In the genomic region with DNA sequence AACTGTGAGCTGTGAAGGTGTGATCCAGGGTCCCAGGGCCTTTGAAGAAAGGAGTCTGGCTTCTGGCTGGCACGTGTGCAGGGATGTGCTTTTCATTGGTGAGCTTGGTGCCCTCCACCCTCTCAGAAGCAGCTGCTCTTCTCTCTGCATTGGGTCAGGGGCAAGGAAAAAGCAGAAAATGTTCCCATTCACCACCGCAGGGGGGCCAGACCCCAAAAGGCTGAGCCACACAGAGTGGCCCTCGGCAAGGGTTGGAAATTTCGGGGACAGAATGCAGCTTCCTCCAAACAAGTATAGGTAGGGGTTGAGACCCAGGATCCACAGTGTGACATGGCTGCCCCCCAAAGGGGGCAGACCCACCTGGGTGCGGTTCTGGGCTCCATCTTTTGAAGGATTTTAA, we compare ENCODE assay signal across 1 cellular context.
TF ChIP-seq lines count a peak whose summit lies in the region.

No MANE protein-coding gene starts in this region.

TF ChIP-seq in HepG2, 621 proteins besides CTCF, POLR2A, EP300 and RAD21:
- TF ChIP-seq, protein P1, sequence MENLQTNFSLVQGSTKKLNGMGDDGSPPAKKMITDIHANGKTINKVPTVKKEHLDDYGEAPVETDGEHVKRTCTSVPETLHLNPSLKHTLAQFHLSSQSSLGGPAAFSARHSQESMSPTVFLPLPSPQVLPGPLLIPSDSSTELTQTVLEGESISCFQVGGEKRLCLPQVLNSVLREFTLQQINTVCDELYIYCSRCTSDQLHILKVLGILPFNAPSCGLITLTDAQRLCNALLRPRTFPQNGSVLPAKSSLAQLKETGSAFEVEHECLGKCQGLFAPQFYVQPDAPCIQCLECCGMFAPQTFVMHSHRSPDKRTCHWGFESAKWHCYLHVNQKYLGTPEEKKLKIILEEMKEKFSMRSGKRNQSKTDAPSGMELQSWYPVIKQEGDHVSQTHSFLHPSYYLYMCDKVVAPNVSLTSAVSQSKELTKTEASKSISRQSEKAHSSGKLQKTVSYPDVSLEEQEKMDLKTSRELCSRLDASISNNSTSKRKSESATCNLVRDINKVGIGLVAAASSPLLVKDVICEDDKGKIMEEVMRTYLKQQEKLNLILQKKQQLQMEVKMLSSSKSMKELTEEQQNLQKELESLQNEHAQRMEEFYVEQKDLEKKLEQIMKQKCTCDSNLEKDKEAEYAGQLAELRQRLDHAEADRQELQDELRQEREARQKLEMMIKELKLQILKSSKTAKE (CRISPR knock-in tag; IDR thresholded peaks at IDR 0.05; ENCODE audit: borderline replicate concordance) = no peak
- TF ChIP-seq SAFB2 (CRISPR knock-in tag; IDR thresholded peaks at IDR 0.05; ENCODE audit: borderline replicate concordance, low read depth) (no peak), ZBTB1 (CRISPR knock-in tag; IDR thresholded peaks at IDR 0.05; ENCODE audit: borderline replicate concordance) (no peak), HDAC1 (CRISPR knock-in tag; IDR thresholded peaks at IDR 0.05) (no peak), ZMAT3 (CRISPR knock-in tag; conservative IDR thresholded peaks at IDR 0.05) (no peak), NFYB (CRISPR knock-in tag; IDR thresholded peaks at IDR 0.05) (no peak), ZNF292 (CRISPR knock-in tag; IDR thresholded peaks at IDR 0.05; ENCODE audit: borderline replicate concordance, low read depth) (no peak)
- TF ChIP-seq, protein P2, sequence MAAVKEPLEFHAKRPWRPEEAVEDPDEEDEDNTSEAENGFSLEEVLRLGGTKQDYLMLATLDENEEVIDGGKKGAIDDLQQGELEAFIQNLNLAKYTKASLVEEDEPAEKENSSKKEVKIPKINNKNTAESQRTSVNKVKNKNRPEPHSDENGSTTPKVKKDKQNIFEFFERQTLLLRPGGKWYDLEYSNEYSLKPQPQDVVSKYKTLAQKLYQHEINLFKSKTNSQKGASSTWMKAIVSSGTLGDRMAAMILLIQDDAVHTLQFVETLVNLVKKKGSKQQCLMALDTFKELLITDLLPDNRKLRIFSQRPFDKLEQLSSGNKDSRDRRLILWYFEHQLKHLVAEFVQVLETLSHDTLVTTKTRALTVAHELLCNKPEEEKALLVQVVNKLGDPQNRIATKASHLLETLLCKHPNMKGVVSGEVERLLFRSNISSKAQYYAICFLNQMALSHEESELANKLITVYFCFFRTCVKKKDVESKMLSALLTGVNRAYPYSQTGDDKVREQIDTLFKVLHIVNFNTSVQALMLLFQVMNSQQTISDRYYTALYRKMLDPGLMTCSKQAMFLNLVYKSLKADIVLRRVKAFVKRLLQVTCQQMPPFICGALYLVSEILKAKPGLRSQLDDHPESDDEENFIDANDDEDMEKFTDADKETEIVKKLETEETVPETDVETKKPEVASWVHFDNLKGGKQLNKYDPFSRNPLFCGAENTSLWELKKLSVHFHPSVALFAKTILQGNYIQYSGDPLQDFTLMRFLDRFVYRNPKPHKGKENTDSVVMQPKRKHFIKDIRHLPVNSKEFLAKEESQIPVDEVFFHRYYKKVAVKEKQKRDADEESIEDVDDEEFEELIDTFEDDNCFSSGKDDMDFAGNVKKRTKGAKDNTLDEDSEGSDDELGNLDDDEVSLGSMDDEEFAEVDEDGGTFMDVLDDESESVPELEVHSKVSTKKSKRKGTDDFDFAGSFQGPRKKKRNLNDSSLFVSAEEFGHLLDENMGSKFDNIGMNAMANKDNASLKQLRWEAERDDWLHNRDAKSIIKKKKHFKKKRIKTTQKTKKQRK (IDR thresholded peaks at IDR 0.05; ENCODE audit: low read length) = no peak
TF ChIP-seq in HepG2: peak in this region for 0.
